1 cellular context compared by ENCODE assay signal in the genomic region with DNA sequence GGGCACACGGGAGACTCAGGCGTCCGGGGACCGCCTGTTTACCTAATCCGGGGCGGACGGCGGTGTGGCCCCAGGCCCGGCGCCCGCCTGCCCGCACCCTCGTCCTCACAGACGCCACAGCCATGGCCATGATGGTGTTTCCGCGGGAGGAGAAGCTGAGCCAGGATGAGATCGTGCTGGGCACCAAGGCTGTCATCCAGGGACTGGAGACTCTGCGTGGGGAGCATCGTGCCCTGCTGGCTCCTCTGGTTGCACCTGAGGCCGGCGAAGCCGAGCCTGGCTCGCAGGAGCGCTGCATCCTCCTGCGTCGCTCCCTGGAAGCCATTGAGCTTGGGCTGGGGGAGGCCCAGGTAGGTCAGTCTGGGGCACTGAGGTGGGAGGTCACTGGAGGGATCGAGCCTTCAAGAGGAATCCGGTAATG.
TF ChIP-seq lines count a peak whose summit lies in the region.

No MANE protein-coding gene starts in this region.

TF ChIP-seq in K562, 482 proteins besides CTCF, POLR2A, EP300 and RAD21:
- TF ChIP-seq, protein P1, sequence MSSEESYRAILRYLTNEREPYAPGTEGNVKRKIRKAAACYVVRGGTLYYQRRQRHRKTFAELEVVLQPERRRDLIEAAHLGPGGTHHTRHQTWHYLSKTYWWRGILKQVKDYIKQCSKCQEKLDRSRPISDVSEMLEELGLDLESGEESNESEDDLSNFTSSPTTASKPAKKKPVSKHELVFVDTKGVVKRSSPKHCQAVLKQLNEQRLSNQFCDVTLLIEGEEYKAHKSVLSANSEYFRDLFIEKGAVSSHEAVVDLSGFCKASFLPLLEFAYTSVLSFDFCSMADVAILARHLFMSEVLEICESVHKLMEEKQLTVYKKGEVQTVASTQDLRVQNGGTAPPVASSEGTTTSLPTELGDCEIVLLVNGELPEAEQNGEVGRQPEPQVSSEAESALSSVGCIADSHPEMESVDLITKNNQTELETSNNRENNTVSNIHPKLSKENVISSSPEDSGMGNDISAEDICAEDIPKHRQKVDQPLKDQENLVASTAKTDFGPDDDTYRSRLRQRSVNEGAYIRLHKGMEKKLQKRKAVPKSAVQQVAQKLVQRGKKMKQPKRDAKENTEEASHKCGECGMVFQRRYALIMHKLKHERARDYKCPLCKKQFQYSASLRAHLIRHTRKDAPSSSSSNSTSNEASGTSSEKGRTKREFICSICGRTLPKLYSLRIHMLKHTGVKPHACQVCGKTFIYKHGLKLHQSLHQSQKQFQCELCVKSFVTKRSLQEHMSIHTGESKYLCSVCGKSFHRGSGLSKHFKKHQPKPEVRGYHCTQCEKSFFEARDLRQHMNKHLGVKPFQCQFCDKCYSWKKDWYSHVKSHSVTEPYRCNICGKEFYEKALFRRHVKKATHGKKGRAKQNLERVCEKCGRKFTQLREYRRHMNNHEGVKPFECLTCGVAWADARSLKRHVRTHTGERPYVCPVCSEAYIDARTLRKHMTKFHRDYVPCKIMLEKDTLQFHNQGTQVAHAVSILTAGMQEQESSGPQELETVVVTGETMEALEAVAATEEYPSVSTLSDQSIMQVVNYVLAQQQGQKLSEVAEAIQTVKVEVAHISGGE (CRISPR knock-in tag; IDR thresholded peaks at IDR 0.05), result no peak
- TF ChIP-seq HDAC3 (IDR thresholded peaks at IDR 0.05; ENCODE audit: borderline replicate concordance, partially characterized antibody) (no peak), PCBP1 (IDR thresholded peaks at IDR 0.05; ENCODE audit: low read depth, low read length, poor library complexity, severe bottlenecking) (peak; percentile 22), TOE1 (IDR thresholded peaks at IDR 0.05; ENCODE audit: borderline replicate concordance) (no peak), TOE1 (CRISPR knock-in tag; IDR thresholded peaks at IDR 0.05; ENCODE audit: borderline replicate concordance, low read depth) (peak; percentile 9; the same call in 1 of the 2 replicates), ZNF239 (CRISPR knock-in tag; IDR thresholded peaks at IDR 0.05) (no peak), MYNN (IDR thresholded peaks at IDR 0.05) (peak; percentile 1; the same call in 1 of the 2 replicates), MYNN (CRISPR knock-in tag; IDR thresholded peaks at IDR 0.05) (no peak), ZNF23 (CRISPR knock-in tag; IDR thresholded peaks at IDR 0.05) (no peak), FOXA3 (CRISPR knock-in tag; conservative IDR thresholded peaks at IDR 0.05 in 1 of 2, IDR thresholded peaks at IDR 0.05 in 1 of 2) (0 out of 4 replicates have a peak, but pooled peaks of 1 of the 2 experiments have one; percentile 27), ZBTB1 (CRISPR knock-in tag; IDR thresholded peaks at IDR 0.05; ENCODE audit: borderline replicate concordance, low read depth) (no peak), ZNF143 (CRISPR knock-in tag; IDR thresholded peaks at IDR 0.05) (0 out of 2 replicates have a peak, but pooled peaks have one; percentile 6), HNRNPH1 (optimal IDR thresholded peaks at IDR 0.05; ENCODE audit: low read depth, low read length) (no peak), SAFB (IDR thresholded peaks at IDR 0.05; ENCODE audit: borderline replicate concordance, low read depth, low read length) (peak; percentile 36; the same call in 1 of the 2 replicates), ZNF124 (CRISPR knock-in tag; IDR thresholded peaks at IDR 0.05) (no peak), FOXP1 (CRISPR knock-in tag; IDR thresholded peaks at IDR 0.05) (peak; percentile 70; the same call in 1 of the 2 replicates), FOXK2 (conservative IDR thresholded peaks at IDR 0.05 in 1 of 2, IDR thresholded peaks at IDR 0.05 in 1 of 2; ENCODE audit: low read depth in 2 of 2) (peak in 1 of 2 experiments; percentile 57; a peak in 2 of 4 replicates)
- TF ChIP-seq, protein P2, sequence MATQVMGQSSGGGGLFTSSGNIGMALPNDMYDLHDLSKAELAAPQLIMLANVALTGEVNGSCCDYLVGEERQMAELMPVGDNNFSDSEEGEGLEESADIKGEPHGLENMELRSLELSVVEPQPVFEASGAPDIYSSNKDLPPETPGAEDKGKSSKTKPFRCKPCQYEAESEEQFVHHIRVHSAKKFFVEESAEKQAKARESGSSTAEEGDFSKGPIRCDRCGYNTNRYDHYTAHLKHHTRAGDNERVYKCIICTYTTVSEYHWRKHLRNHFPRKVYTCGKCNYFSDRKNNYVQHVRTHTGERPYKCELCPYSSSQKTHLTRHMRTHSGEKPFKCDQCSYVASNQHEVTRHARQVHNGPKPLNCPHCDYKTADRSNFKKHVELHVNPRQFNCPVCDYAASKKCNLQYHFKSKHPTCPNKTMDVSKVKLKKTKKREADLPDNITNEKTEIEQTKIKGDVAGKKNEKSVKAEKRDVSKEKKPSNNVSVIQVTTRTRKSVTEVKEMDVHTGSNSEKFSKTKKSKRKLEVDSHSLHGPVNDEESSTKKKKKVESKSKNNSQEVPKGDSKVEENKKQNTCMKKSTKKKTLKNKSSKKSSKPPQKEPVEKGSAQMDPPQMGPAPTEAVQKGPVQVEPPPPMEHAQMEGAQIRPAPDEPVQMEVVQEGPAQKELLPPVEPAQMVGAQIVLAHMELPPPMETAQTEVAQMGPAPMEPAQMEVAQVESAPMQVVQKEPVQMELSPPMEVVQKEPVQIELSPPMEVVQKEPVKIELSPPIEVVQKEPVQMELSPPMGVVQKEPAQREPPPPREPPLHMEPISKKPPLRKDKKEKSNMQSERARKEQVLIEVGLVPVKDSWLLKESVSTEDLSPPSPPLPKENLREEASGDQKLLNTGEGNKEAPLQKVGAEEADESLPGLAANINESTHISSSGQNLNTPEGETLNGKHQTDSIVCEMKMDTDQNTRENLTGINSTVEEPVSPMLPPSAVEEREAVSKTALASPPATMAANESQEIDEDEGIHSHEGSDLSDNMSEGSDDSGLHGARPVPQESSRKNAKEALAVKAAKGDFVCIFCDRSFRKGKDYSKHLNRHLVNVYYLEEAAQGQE (CRISPR knock-in tag; IDR thresholded peaks at IDR 0.05; ENCODE audit: low read depth), result 0 out of 2 replicates have a peak, but pooled peaks have one; percentile 2
- TF ChIP-seq, protein P3, sequence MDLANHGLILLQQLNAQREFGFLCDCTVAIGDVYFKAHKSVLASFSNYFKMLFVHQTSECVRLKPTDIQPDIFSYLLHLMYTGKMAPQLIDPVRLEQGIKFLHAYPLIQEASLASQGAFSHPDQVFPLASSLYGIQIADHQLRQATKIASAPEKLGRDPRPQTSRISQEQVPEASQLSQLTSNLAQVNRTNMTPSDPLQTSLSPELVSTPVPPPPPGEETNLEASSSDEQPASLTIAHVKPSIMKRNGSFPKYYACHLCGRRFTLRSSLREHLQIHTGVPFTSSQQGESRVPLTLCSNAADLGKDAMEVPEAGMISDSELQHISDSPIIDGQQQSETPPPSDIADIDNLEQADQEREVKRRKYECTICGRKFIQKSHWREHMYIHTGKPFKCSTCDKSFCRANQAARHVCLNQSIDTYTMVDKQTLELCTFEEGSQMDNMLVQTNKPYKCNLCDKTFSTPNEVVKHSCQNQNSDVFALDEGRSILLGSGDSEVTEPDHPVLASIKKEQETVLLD (IDR thresholded peaks at IDR 0.05), result 0 out of 2 replicates have a peak, but pooled peaks have one; percentile 1
- TF ChIP-seq, protein P4, sequence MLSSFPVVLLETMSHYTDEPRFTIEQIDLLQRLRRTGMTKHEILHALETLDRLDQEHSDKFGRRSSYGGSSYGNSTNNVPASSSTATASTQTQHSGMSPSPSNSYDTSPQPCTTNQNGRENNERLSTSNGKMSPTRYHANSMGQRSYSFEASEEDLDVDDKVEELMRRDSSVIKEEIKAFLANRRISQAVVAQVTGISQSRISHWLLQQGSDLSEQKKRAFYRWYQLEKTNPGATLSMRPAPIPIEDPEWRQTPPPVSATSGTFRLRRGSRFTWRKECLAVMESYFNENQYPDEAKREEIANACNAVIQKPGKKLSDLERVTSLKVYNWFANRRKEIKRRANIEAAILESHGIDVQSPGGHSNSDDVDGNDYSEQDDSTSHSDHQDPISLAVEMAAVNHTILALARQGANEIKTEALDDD (IDR thresholded peaks at IDR 0.05), result no peak
- TF ChIP-seq, protein P5, sequence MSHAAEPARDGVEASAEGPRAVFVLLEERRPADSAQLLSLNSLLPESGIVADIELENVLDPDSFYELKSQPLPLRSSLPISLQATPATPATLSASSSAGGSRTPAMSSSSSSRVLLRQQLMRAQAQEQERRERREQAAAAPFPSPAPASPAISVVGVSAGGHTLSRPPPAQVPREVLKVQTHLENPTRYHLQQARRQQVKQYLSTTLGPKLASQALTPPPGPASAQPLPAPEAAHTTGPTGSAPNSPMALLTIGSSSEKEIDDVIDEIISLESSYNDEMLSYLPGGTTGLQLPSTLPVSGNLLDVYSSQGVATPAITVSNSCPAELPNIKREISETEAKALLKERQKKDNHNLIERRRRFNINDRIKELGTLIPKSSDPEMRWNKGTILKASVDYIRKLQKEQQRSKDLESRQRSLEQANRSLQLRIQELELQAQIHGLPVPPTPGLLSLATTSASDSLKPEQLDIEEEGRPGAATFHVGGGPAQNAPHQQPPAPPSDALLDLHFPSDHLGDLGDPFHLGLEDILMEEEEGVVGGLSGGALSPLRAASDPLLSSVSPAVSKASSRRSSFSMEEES (CRISPR knock-in tag; IDR thresholded peaks at IDR 0.05), result no peak
- TF ChIP-seq, protein P6, sequence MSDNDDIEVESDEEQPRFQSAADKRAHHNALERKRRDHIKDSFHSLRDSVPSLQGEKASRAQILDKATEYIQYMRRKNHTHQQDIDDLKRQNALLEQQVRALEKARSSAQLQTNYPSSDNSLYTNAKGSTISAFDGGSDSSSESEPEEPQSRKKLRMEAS (CRISPR knock-in tag; IDR thresholded peaks at IDR 0.05), result peak; percentile 36; the same call in 1 of the 2 replicates
